ENCODE assay signal across 8 cellular contexts in the genomic region with DNA sequence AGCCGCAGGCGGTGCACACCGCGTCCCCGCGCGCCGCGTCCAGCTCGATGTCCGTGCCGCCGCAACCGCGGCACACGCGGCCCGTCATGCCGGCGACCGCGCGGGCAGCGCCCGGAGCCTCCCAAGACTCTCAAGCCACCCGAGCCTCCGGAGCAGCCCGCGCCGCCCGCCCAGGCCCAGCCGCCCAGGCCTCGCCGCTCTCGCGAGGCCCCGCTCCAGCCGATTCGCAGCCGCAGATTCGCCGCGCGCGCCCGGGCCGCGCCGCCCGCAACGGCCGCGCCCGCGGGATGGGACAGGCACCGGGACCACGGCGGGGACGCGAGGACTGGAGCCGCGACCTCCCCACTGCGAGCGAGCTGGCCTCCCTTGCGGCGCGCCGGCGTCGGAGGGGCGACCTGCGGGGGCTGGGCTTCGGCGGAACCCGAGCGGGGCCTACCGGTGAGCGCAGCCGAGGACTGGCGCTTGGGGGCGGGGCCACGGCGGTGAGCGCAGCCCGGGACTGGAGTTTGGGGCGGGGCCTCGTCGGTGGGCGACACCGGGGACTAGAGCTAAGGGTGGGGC. TPM values are rescaled to one million over a fixed set of nuclear protein-coding genes. Genes with fewer than 3 reads are reported as not detected.
A peak's percentile ranks its signal among the peaks of the same experiment; 100 is the strongest.
DNase-seq lines count a peak whose midpoint lies in the region; ATAC-seq and TF ChIP-seq lines count a peak whose summit lies in the region.

A gene with protein sequence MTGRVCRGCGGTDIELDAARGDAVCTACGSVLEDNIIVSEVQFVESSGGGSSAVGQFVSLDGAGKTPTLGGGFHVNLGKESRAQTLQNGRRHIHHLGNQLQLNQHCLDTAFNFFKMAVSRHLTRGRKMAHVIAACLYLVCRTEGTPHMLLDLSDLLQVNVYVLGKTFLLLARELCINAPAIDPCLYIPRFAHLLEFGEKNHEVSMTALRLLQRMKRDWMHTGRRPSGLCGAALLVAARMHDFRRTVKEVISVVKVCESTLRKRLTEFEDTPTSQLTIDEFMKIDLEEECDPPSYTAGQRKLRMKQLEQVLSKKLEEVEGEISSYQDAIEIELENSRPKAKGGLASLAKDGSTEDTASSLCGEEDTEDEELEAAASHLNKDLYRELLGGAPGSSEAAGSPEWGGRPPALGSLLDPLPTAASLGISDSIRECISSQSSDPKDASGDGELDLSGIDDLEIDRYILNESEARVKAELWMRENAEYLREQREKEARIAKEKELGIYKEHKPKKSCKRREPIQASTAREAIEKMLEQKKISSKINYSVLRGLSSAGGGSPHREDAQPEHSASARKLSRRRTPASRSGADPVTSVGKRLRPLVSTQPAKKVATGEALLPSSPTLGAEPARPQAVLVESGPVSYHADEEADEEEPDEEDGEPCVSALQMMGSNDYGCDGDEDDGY (minus strand): TSS at position 460 of the 561 bp plus-strand sequence. CDS start 372 bp downstream, at position 88.

- intact Hi-C loops in activated CD4-positive, alpha-beta memory T cell treated with anti-CD3 and anti-CD28 coated beads for 36 hours (cut with micrococcal nuclease) = loop anchor here (1.0 to 5.0 kb wide), 5 partner anchors 14 to 548 kb away; a partner anchor contains a TSS
- intact Hi-C loops in dorsolateral prefrontal cortex (cut with DNase I) (loop anchor here (1.0 kb wide), 1 partner anchor 13 kb away; no protein-coding TSS in a partner anchor), lower leg skin (cut with DNase I; ENCODE audit: low total_unique reads) (no loop called here)

- POLR2A ChIA-PET in activated CD4-positive, alpha-beta memory T cell treated with anti-CD3 and anti-CD28 coated beads for 36 hours (lab: Charles Lee) = interaction anchor here (0.7 to 2.5 kb wide), 9 partner anchors 9 to 303 kb away, joined by 3 to 34 read pairs (median 4); a partner anchor contains a TSS

- 0% methylated on average over 9 to 28 of the region's 90 CpGs for WGBS in lower leg skin, 2 donors

- H3K4me3 ChIP-seq in dorsolateral prefrontal cortex (peak within 1 kb of the TSS; percentile 61 to 93 (median 86)), lower leg skin (ENCODE audit: low read depth, poor library complexity, severe bottlenecking) (peak within 1 kb of the TSS; percentile 64)

- no peaks in the 10 kb centered on the region for H3K9me3 Mint-ChIP-seq in activated CD4-positive, alpha-beta memory T cell treated with anti-CD3 and anti-CD28 coated beads for 36 hours

- no peaks in the 10 kb centered on the region for H3K27me3 ChIP-seq in dorsolateral prefrontal cortex

- peak within 1 kb of the TSS; percentile 70 to 98 (median 94) for H3K27ac ChIP-seq in dorsolateral prefrontal cortex

- CTCF ChIA-PET in activated CD4-positive, alpha-beta memory T cell treated with anti-CD3 and anti-CD28 coated beads for 36 hours (lab: Charles Lee) = interaction anchor here (0.7 to 1.3 kb wide), 8 partner anchors 13 to 213 kb away, joined by 3 to 7 read pairs (median 4); a partner anchor contains a TSS

- H3K27me3 Mint-ChIP-seq in activated CD4-positive, alpha-beta memory T cell treated with anti-CD3 and anti-CD28 coated beads for 36 hours = no peaks in the 10 kb centered on the region

- peak; percentile 97 for DNase-seq in AG20443 (ENCODE audit: low spot score)
- peak; percentile 86 for DNase-seq in NCI-H748 (lab: John Stamatoyannopoulos, UW; ENCODE audit: unreplicated experiment)
- peak; percentile 98 for DNase-seq in activated CD4-positive, alpha-beta memory T cell treated with anti-CD3 and anti-CD28 coated beads for 36 hours
- DNase-seq in dorsolateral prefrontal cortex = peak in 9 of 10 donors; percentile 73 to 95 (median 86)
- peak; percentile 90 to 99 for DNase-seq in lower leg skin (ENCODE audit: low spot score in 2 of 2)
- peak; percentile 96 to 98 for DNase-seq in stimulated activated CD4-positive, alpha-beta T cell treated with anti-CD3 and anti-CD28 coated beads, Interleukin-4, amount 100 ng/mL, for 48 hours (ENCODE audit: low read depth in 2 of 2)

- H3K36me3 Mint-ChIP-seq in activated CD4-positive, alpha-beta memory T cell treated with anti-CD3 and anti-CD28 coated beads for 36 hours = no peaks in the 10 kb centered on the region

- H3K4me3 Mint-ChIP-seq in activated CD4-positive, alpha-beta memory T cell treated with anti-CD3 and anti-CD28 coated beads for 36 hours = peak within 1 kb of the TSS; percentile 84

- TF ChIP-seq CTCF in dorsolateral prefrontal cortex (IDR thresholded peaks at IDR 0.05 in 54 of 56, conservative IDR thresholded peaks at IDR 0.05 in 2 of 56; ENCODE audit: low read depth in 1 of 56, partially characterized antibody in 56 of 56) (peak in 1 of 56 donors; percentile 7), lower leg skin (IDR thresholded peaks at IDR 0.05) (no peak)

- H3K4me1 Mint-ChIP-seq in activated CD4-positive, alpha-beta memory T cell treated with anti-CD3 and anti-CD28 coated beads for 36 hours (ENCODE audit: low read depth) = peaks cover 27% of the 10 kb centered on the region

- TF ChIP-seq POLR2A in lower leg skin (IDR thresholded peaks at IDR 0.05) = no peak

- H3K27ac Mint-ChIP-seq in activated CD4-positive, alpha-beta memory T cell treated with anti-CD3 and anti-CD28 coated beads for 36 hours = peak within 1 kb of the TSS; percentile 93

- ATAC-seq in GM19035 (IDR thresholded peaks at IDR 0.05; ENCODE audit: unreplicated experiment) (peak; percentile 90), HG03280 (IDR thresholded peaks at IDR 0.05; ENCODE audit: unreplicated experiment) (peak; percentile 86)

RNA-seq across cellular contexts. Expression of the gene that starts here (rescaled TPM):
- total RNA-seq in activated CD4-positive, alpha-beta memory T cell treated with anti-CD3 and anti-CD28 coated beads for 36 hours = 10 to 100 TPM; 25.5 to 27.4 TPM
- total RNA-seq in dorsolateral prefrontal cortex (100 to 1,000 TPM in 7 of 120 experiments, 10 to 100 TPM in 113; 55.3 to 109 (median 75.5) TPM), lower leg skin (10 to 100 TPM; 32.7 to 74.5 (median 43.0) TPM)

Comparison
In these comparisons a context has a peak if more than half of its experiments do, and no peak if none do; other contexts are left out.
1. Peak in every context shown above with its lines: DNase-seq, ATAC-seq, H3K4me3 ChIP-seq and H3K27ac ChIP-seq.